23 cellular contexts compared by ENCODE assay signal in genomic region chr3:152350764-152351163, GRCh38.
DNase-seq lines count a peak whose midpoint lies in the region; ATAC-seq and TF ChIP-seq lines count a peak whose summit lies in the region.
"Had no signal": no experiment of that assay in that cellular context is flagged by ENCODE, and none has a peak within 500 bp of the region (broad histone marks: within the 10 kb centered on the region; RNA-seq: fewer than 3 reads in every experiment).

No MANE protein-coding gene starts in this region.

- DNase-seq in activated CD4-positive, CD25-positive, alpha-beta regulatory T cell treated with anti-CD3 and anti-CD28 coated beads, Interleukin-2, amount 50 U/mL, for 72 hours = no peak
- no peak for DNase-seq in stimulated activated naive CD8-positive, alpha-beta T cell treated with anti-CD3 and anti-CD28 coated beads, Interleukin-15, amount 100 ng/mL, for 72 hours
- no peak for DNase-seq in stimulated activated naive CD8-positive, alpha-beta T cell treated with anti-CD3 and anti-CD28 coated beads, Interleukin-15, Interleukin-2, amounts not matched to agents 100 U/mL and 50 U/mL, for 24 hours
- no peak for DNase-seq in activated naive CD8-positive, alpha-beta T cell treated with anti-CD3 and anti-CD28 coated beads, Interleukin-2, amount 50 U/mL, for 24 hours
- DNase-seq in T-helper 2 cell (no peak), osteocyte (ENCODE audit: extremely low spot score, unreplicated experiment) (no peak)
- DNase-seq: activated CD4-positive, CD25-positive, alpha-beta regulatory T cell; aorta; DND-41; effector CD4-positive, alpha-beta T cell; HFFc6; naive thymus-derived CD8-positive, alpha-beta T cell; NCI-H1694; NCI-H446; NCI-H748 treated with DMSO at 0.1 percent for 48 hours; occipital lobe; T-helper 1 cell had no signal

- H3K4me1 Mint-ChIP-seq in stimulated activated naive CD8-positive, alpha-beta T cell treated with anti-CD3 and anti-CD28 coated beads, Interleukin-15, amount 100 ng/mL, for 72 hours = peaks cover 33% of the 10 kb centered on the region
- peaks cover 49% of the 10 kb centered on the region for H3K4me1 Mint-ChIP-seq in activated naive CD8-positive, alpha-beta T cell treated with anti-CD3 and anti-CD28 coated beads, Interleukin-2, amount 50 U/mL, for 24 hours
- peaks cover 28% of the 10 kb centered on the region for H3K4me1 Mint-ChIP-seq in osteocyte (ENCODE audit: unreplicated experiment)

- TF ChIP-seq CTCF in osteocyte (IDR thresholded peaks at IDR 0.05) = no peak

- H3K9me3 Mint-ChIP-seq in stimulated activated naive CD8-positive, alpha-beta T cell treated with anti-CD3 and anti-CD28 coated beads, Interleukin-15, amount 100 ng/mL, for 72 hours = no peaks in the 10 kb centered on the region
- H3K9me3 Mint-ChIP-seq in activated naive CD8-positive, alpha-beta T cell treated with anti-CD3 and anti-CD28 coated beads, Interleukin-2, amount 50 U/mL, for 24 hours = peaks cover 3% of the 10 kb centered on the region
- H3K9me3 Mint-ChIP-seq in osteocyte (ENCODE audit: unreplicated experiment) = no peaks in the 10 kb centered on the region
- H3K9me3 Mint-ChIP-seq: activated naive CD4-positive, alpha-beta T cell treated with anti-CD3 and anti-CD28 coated beads, Interleukin-2, amount 50 U/mL, for 72 hours; GM23338; HFFc6; IgD-negative memory B cell; naive thymus-derived CD8-positive, alpha-beta T cell; stimulated activated memory B cell treated with anti-CD40 and anti-IgM and Interleukin-4, amounts not matched to agents 10 μg/mL and 1 μg/mL and 100 μg/mL, for 72 hours had no signal

- peak; percentile 61 to 67 for ATAC-seq in activated CD4-positive, CD25-positive, alpha-beta regulatory T cell treated with anti-CD3 and anti-CD28 coated beads, Interleukin-2, amount 50 U/mL, for 24 hours
- ATAC-seq in stimulated activated naive CD8-positive, alpha-beta T cell treated with anti-CD3 and anti-CD28 coated beads, Interleukin-15, amount 100 ng/mL, for 72 hours = peak; percentile 80
- no peak for ATAC-seq in stimulated activated naive CD8-positive, alpha-beta T cell treated with anti-CD3 and anti-CD28 coated beads, Interleukin-15, Interleukin-2, amounts not matched to agents 100 U/mL and 50 U/mL, for 24 hours
- peak; percentile 70 for ATAC-seq in activated naive CD8-positive, alpha-beta T cell treated with anti-CD3 and anti-CD28 coated beads, Interleukin-2, amount 50 U/mL, for 24 hours
- no peak for ATAC-seq in HG03175 (IDR thresholded peaks at IDR 0.05; ENCODE audit: unreplicated experiment)
- ATAC-seq: GM23338; stimulated activated memory B cell treated with anti-CD40 and anti-IgM and Interleukin-4, amounts not matched to agents 10 μg/mL and 1 μg/mL and 100 μg/mL, for 72 hours had no signal

- H3K4me3 Mint-ChIP-seq in stimulated activated naive CD8-positive, alpha-beta T cell treated with anti-CD3 and anti-CD28 coated beads, Interleukin-15, amount 100 ng/mL, for 72 hours = no peak overlapping the region
- H3K4me3 Mint-ChIP-seq in activated naive CD8-positive, alpha-beta T cell treated with anti-CD3 and anti-CD28 coated beads, Interleukin-2, amount 50 U/mL, for 24 hours = no peak overlapping the region
- H3K4me3 Mint-ChIP-seq in osteocyte (ENCODE audit: unreplicated experiment) = no peak overlapping the region
- H3K4me3 Mint-ChIP-seq: GM23338; HFFc6; stimulated activated memory B cell treated with anti-CD40 and anti-IgM and Interleukin-4, amounts not matched to agents 10 μg/mL and 1 μg/mL and 100 μg/mL, for 72 hours had no signal

- no peaks in the 10 kb centered on the region for H3K27me3 Mint-ChIP-seq in stimulated activated naive CD8-positive, alpha-beta T cell treated with anti-CD3 and anti-CD28 coated beads, Interleukin-15, amount 100 ng/mL, for 72 hours
- H3K27me3 Mint-ChIP-seq in activated naive CD8-positive, alpha-beta T cell treated with anti-CD3 and anti-CD28 coated beads, Interleukin-2, amount 50 U/mL, for 24 hours = no peaks in the 10 kb centered on the region
- H3K27me3 Mint-ChIP-seq in osteocyte (ENCODE audit: unreplicated experiment) = no peaks in the 10 kb centered on the region
- H3K27me3 Mint-ChIP-seq: IgD-negative memory B cell; naive thymus-derived CD8-positive, alpha-beta T cell; stimulated activated memory B cell treated with anti-CD40 and anti-IgM and Interleukin-4, amounts not matched to agents 10 μg/mL and 1 μg/mL and 100 μg/mL, for 72 hours had no signal

- H3K27ac Mint-ChIP-seq in stimulated activated naive CD8-positive, alpha-beta T cell treated with anti-CD3 and anti-CD28 coated beads, Interleukin-15, amount 100 ng/mL, for 72 hours = peak overlapping the region in 1 of 2 donors; percentile 16
- peak overlapping the region; percentile 59 for H3K27ac Mint-ChIP-seq in activated naive CD8-positive, alpha-beta T cell treated with anti-CD3 and anti-CD28 coated beads, Interleukin-2, amount 50 U/mL, for 24 hours
- no peak overlapping the region for H3K27ac Mint-ChIP-seq in osteocyte (ENCODE audit: unreplicated experiment)
- H3K27ac Mint-ChIP-seq: GM23338; stimulated activated memory B cell treated with anti-CD40 and anti-IgM and Interleukin-4, amounts not matched to agents 10 μg/mL and 1 μg/mL and 100 μg/mL, for 72 hours had no signal

- H3K36me3 Mint-ChIP-seq in activated naive CD8-positive, alpha-beta T cell treated with anti-CD3 and anti-CD28 coated beads, Interleukin-2, amount 50 U/mL, for 24 hours (ENCODE audit: low read depth) = peaks cover 40% of the 10 kb centered on the region
- H3K36me3 Mint-ChIP-seq in osteocyte (ENCODE audit: unreplicated experiment) = peaks cover 3% of the 10 kb centered on the region

Comparison
In these comparisons a context has a peak if more than half of its experiments do, and no peak if none do; other contexts are left out.
1. ATAC-seq: peak in activated CD4-positive, CD25-positive, alpha-beta regulatory T cell treated with anti-CD3 and anti-CD28 coated beads, Interleukin-2, amount 50 U/mL, for 24 hours (2 of 2), stimulated activated naive CD8-positive, alpha-beta T cell treated with anti-CD3 and anti-CD28 coated beads, Interleukin-15, amount 100 ng/mL, for 72 hours (single experiment) and activated naive CD8-positive, alpha-beta T cell treated with anti-CD3 and anti-CD28 coated beads, Interleukin-2, amount 50 U/mL, for 24 hours (single experiment); none in stimulated activated naive CD8-positive, alpha-beta T cell treated with anti-CD3 and anti-CD28 coated beads, Interleukin-15, Interleukin-2, amounts not matched to agents 100 U/mL and 50 U/mL, for 24 hours (single experiment) and HG03175 (single experiment).